In the genomic region with DNA sequence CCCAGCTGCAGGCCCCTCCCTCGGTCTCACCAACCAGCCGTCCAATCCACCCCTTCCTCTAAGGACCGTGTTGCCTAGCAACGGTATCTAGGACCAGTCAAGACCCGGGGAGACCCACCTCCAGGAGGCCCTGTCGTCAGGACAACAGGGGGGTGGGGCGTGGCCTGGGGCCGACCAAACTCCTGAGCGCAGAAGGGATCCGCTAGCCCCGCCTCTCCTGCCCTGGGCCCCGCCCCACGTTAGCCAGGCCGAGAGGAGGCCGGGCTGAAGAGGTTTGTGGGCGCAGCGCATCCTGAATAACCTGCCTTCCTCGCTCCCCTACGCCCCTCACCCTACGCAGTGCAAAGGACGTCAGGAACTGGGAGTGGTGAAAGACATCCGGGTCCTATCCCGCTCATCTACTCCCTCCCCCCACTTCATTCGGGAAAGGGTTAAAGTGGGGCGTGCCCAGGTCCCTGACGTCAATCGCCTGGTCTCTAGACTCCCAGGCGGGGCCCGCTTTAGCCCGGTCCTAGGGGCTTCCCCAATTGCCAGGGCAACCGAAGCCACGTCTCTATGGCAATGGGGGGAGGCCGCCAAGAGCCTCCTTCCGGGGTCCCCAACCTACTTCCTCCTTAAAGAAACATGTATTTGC, we compare ENCODE assay signal across 1 cellular context.
TF ChIP-seq lines count a peak whose summit lies in the region.

No MANE protein-coding gene starts in this region.

TF ChIP-seq in SK-N-SH, 30 proteins besides CTCF, POLR2A, EP300 and RAD21 (continued from another document):
- TF ChIP-seq REST (IDR thresholded peaks at IDR 0.05; ENCODE audit: low read depth, low read length) (no peak), RCOR1 (IDR thresholded peaks at IDR 0.05; ENCODE audit: low read length) (0 out of 2 replicates have a peak, but pooled peaks have one; percentile 24), RFX5 (IDR thresholded peaks at IDR 0.05; ENCODE audit: low read length) (peak; percentile 52; the same call in 1 of the 2 replicates), MXI1 (IDR thresholded peaks at IDR 0.05; ENCODE audit: low read depth, low read length) (peak; percentile 60), MEF2A (IDR thresholded peaks at IDR 0.05; ENCODE audit: borderline replicate concordance, low read depth) (no peak), USF2 (IDR thresholded peaks at IDR 0.05; ENCODE audit: borderline replicate concordance, low read depth, low read length) (no peak), SMC3 (IDR thresholded peaks at IDR 0.05; ENCODE audit: low read depth, low read length) (no peak), EZH2phosphoT487 (IDR thresholded peaks at IDR 0.05; ENCODE audit: borderline replicate concordance, low read depth) (no peak)
- TF ChIP-seq, protein P1, sequence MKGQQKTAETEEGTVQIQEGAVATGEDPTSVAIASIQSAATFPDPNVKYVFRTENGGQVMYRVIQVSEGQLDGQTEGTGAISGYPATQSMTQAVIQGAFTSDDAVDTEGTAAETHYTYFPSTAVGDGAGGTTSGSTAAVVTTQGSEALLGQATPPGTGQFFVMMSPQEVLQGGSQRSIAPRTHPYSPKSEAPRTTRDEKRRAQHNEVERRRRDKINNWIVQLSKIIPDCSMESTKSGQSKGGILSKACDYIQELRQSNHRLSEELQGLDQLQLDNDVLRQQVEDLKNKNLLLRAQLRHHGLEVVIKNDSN (IDR thresholded peaks at IDR 0.05; ENCODE audit: borderline replicate concordance, low read depth) = no peak
- TF ChIP-seq, protein P2, sequence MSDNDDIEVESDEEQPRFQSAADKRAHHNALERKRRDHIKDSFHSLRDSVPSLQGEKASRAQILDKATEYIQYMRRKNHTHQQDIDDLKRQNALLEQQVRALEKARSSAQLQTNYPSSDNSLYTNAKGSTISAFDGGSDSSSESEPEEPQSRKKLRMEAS (IDR thresholded peaks at IDR 0.05; ENCODE audit: low read depth) = 0 out of 2 replicates have a peak, but pooled peaks have one; percentile 15
